17 cellular contexts compared by ENCODE assay signal in genomic region chr10:119242191-119242590, GRCh38.
"Had no signal": no experiment of that assay in that cellular context is flagged by ENCODE, and none has a peak within 500 bp of the region (broad histone marks: within the 10 kb centered on the region; RNA-seq: fewer than 3 reads in every experiment).

No MANE protein-coding gene starts in this region.

- H3K36me3 ChIP-seq: brain microvascular endothelial cell, left lung, right lobe of liver, transverse colon had no signal

- H3K9me3 ChIP-seq: left lung, right lobe of liver, transverse colon had no signal

- H3K27me3 Mint-ChIP-seq: activated CD4-positive, alpha-beta T cell treated with anti-CD3 and anti-CD28 coated beads, Interleukin-2, amount 10 ng/mL, durations not matched to agents 7 days and 5 days; activated naive CD8-positive, alpha-beta T cell treated with anti-CD3 and anti-CD28 coated beads, Interleukin-2, amount 10 ng/mL, durations not matched to agents 7 days and 5 days had no signal

- FAIRE-seq: islet of Langerhans had no signal

- H3K4me3 Mint-ChIP-seq: activated CD4-positive, alpha-beta T cell treated with anti-CD3 and anti-CD28 coated beads, Interleukin-2, amount 10 ng/mL, durations not matched to agents 7 days and 5 days; activated naive CD8-positive, alpha-beta T cell treated with anti-CD3 and anti-CD28 coated beads, Interleukin-2, amount 10 ng/mL, durations not matched to agents 7 days and 5 days; activated T-helper 1 cell treated with anti-CD3 and anti-CD28 coated beads, Interleukin-12 subunit alpha, Interleukin-12 subunit beta, Interleukin-2, Interleukin-4 antibody, amounts not matched to agents 30 ng/mL and 10 ng/mL and 1 ng/mL, durations not matched to agents 14 hours and 24 hours and 36 hours; dendritic cell treated with granulocyte-macrophage colony-stimulating factor and Interleukin-4, amounts not matched to agents 40 ng/mL and 50 ng/mL, for 4 days had no signal

- H3K27me3 ChIP-seq: brain microvascular endothelial cell, left lung, right lobe of liver, transverse colon had no signal

- ATAC-seq: left lung had no signal

- H3K27ac Mint-ChIP-seq: activated CD4-positive, alpha-beta T cell treated with anti-CD3 and anti-CD28 coated beads, Interleukin-2, amount 10 ng/mL, durations not matched to agents 7 days and 5 days; activated naive CD8-positive, alpha-beta T cell treated with anti-CD3 and anti-CD28 coated beads, Interleukin-2, amount 10 ng/mL, durations not matched to agents 7 days and 5 days; activated T-helper 1 cell treated with anti-CD3 and anti-CD28 coated beads, Interleukin-12 subunit alpha, Interleukin-12 subunit beta, Interleukin-2, Interleukin-4 antibody, amounts not matched to agents 30 ng/mL and 10 ng/mL and 1 ng/mL, durations not matched to agents 14 hours and 24 hours and 36 hours; dendritic cell treated with granulocyte-macrophage colony-stimulating factor and Interleukin-4, amounts not matched to agents 40 ng/mL and 50 ng/mL, for 4 days had no signal

- H3K4me2 ChIP-seq: smooth muscle cell had no signal

- DNase-seq: activated CD4-positive, alpha-beta T cell treated with anti-CD3 and anti-CD28 coated beads, Interleukin-2, amount 10 ng/mL, durations not matched to agents 7 days and 5 days; activated CD8-positive, alpha-beta memory T cell treated with anti-CD3 and anti-CD28 coated beads for 24 hours; activated naive CD8-positive, alpha-beta T cell treated with anti-CD3 and anti-CD28 coated beads, Interleukin-2, amount 10 ng/mL, durations not matched to agents 7 days and 5 days; brain microvascular endothelial cell; cerebellar nuclear complex; left lung; right lobe of liver; stimulated activated CD4-positive, alpha-beta T cell treated with anti-CD3 and anti-CD28 coated beads, Interleukin-4, amount 100 ng/mL, for 4 hours; stimulated activated CD8-positive, alpha-beta memory T cell treated with anti-CD3 and anti-CD28 coated beads, Interleukin-4, amount 100 ng/mL, for 48 hours; stimulated activated naive CD4-positive, alpha-beta T cell treated with Interleukin-2 at 50 U/mL for 16 hours; substantia nigra; T-helper 2 cell; transverse colon had no signal

- H3K27ac ChIP-seq: brain microvascular endothelial cell, left lung, transverse colon had no signal

- H3K4me3 ChIP-seq: left lung, right lobe of liver, smooth muscle cell, transverse colon had no signal

- H3K9me3 Mint-ChIP-seq: activated T-helper 1 cell treated with anti-CD3 and anti-CD28 coated beads, Interleukin-12 subunit alpha, Interleukin-12 subunit beta, Interleukin-2, Interleukin-4 antibody, amounts not matched to agents 30 ng/mL and 10 ng/mL and 1 ng/mL, durations not matched to agents 14 hours and 24 hours and 36 hours; dendritic cell treated with granulocyte-macrophage colony-stimulating factor and Interleukin-4, amounts not matched to agents 40 ng/mL and 50 ng/mL, for 4 days had no signal
